25 cellular contexts compared by ENCODE assay signal in genomic region chr3:38086496-38086895, GRCh38. TPM values are rescaled to one million over a fixed set of nuclear protein-coding genes. Genes with fewer than 3 reads are reported as not detected.
"Had no signal": no experiment of that assay in that cellular context is flagged by ENCODE, and none has a peak within 500 bp of the region (broad histone marks: within the 10 kb centered on the region; RNA-seq: fewer than 3 reads in every experiment).

No MANE protein-coding gene starts in this region.

- H3K27me3 ChIP-seq: left lung, neutrophil, ovary, right atrium auricular region, tibial nerve, uterus had no signal

- H3K36me3 ChIP-seq: left lung, neutrophil, ovary, right atrium auricular region, tibial nerve, uterus had no signal

- H3K4me1 ChIP-seq: left lung, right atrium auricular region, tibial nerve, uterus had no signal

- H3K4me3 ChIP-seq: left lung, lung, ovary, right atrium auricular region, skin epidermis, tibial nerve, uterus had no signal

- DNase-seq: head of caudate nucleus; hippocampal formation; kidney glomerular epithelial cell; left cardiac atrium; left lung; mesendoderm; naive B cell; ovary; stimulated activated CD4-positive, alpha-beta T cell treated with anti-CD3 and anti-CD28 coated beads, Interleukin-4, amount 100 ng/mL, for 24 hours; stimulated activated naive CD4-positive, alpha-beta T cell; substantia nigra; uterus had no signal

- H3K27ac Mint-ChIP-seq: mesothelial cell of epicardium; naive B cell; nephron; progenitor cell of endocrine pancreas; stimulated activated naive CD8-positive, alpha-beta T cell treated with anti-CD3 and anti-CD28 coated beads, Interleukin-15, Interleukin-2, amounts not matched to agents 100 ng/mL and 50 ng/mL, for 24 hours; type B pancreatic cell had no signal

- H3K4me3 Mint-ChIP-seq: mesothelial cell of epicardium; nephron; neural crest cell; stimulated activated effector memory CD8-positive, alpha-beta T cell treated with anti-CD3 and anti-CD28 coated beads, Interleukin-12 subunit alpha, Interleukin-12 subunit beta, amount 100 ng/mL, for 72 hours; stimulated activated naive CD8-positive, alpha-beta T cell treated with anti-CD3 and anti-CD28 coated beads, Interleukin-15, Interleukin-2, amounts not matched to agents 100 ng/mL and 50 ng/mL, for 24 hours; type B pancreatic cell had no signal

- ATAC-seq: left lung had no signal

- H3K27ac ChIP-seq: left lung, neutrophil, ovary, right atrium auricular region, tibial nerve, uterus had no signal

- H3K9me3 ChIP-seq: left lung, neutrophil, ovary, uterus had no signal

- H3K27me3 Mint-ChIP-seq: naive B cell; stimulated activated naive CD8-positive, alpha-beta T cell treated with anti-CD3 and anti-CD28 coated beads, Interleukin-15, Interleukin-2, amounts not matched to agents 100 ng/mL and 50 ng/mL, for 24 hours had no signal

- H3K4me1 Mint-ChIP-seq: mesothelial cell of epicardium; nephron; stimulated activated effector memory CD8-positive, alpha-beta T cell treated with anti-CD3 and anti-CD28 coated beads, Interleukin-12 subunit alpha, Interleukin-12 subunit beta, amount 100 ng/mL, for 72 hours had no signal

RNA-seq across cellular contexts. Expression of gene DLEC1, which starts 47.5 kb away (rescaled TPM):
- total RNA-seq: pulmonary artery endothelial cell had no signal
